In genomic region chr12:15772405-15773018, GRCh38 we compare ENCODE assay signal across 10 cellular contexts. TPM values are rescaled to one million over a fixed set of nuclear protein-coding genes. Genes with fewer than 3 reads are reported as not detected.
DNase-seq lines count a peak whose midpoint lies in the region; FAIRE-seq and TF ChIP-seq lines count a peak whose summit lies in the region.
"Had no signal": no experiment of that assay in that cellular context is flagged by ENCODE, and none has a peak within 500 bp of the region (broad histone marks: within the 10 kb centered on the region; RNA-seq: fewer than 3 reads in every experiment).

No MANE protein-coding gene starts in this region.

- no peak overlapping the region for H3K27ac ChIP-seq in SU-DHL-6 (ENCODE audit: low read depth, low read length)
- no peak overlapping the region for H3K27ac ChIP-seq in kidney (ENCODE audit: low read depth in 2 of 2, low read length in 2 of 2)
- H3K27ac ChIP-seq in substantia nigra (ENCODE audit: low read depth, low read length, poor library complexity, severe bottlenecking), result no peak overlapping the region

- no peaks in the 10 kb centered on the region for H3K9me2 ChIP-seq in SU-DHL-6 (replicated peaks; ENCODE audit: insufficient read depth, low read length)

- FAIRE-seq in kidney (lab: Jason Lieb, UNC) (no peak), H54 (lab: Jason Lieb, UNC) (no peak)

- in situ Hi-C loops in GM13976 (cut with MboI; ENCODE audit: low sequenced_read_pairs, unreplicated experiment), result no loop called here

- H3K36me3 ChIP-seq in SU-DHL-6 (ENCODE audit: low read length), result no peaks in the 10 kb centered on the region
- H3K36me3 ChIP-seq in kidney (ENCODE audit: control insufficient read depth in 1 of 2, insufficient read depth in 2 of 2, low read length in 2 of 2), result no peaks in the 10 kb centered on the region

- H4K20me1 ChIP-seq in SU-DHL-6 (ENCODE audit: low read depth, low read length), result no peaks in the 10 kb centered on the region

- H3K9me3 ChIP-seq in SU-DHL-6 (ENCODE audit: insufficient read depth, low read length) (no peaks in the 10 kb centered on the region), kidney (ENCODE audit: control insufficient read depth in 1 of 2, low read length in 2 of 2) (no peaks in the 10 kb centered on the region)

- TF ChIP-seq CTCF in AG09319 (IDR thresholded peaks at IDR 0.05; ENCODE audit: low read depth, low read length) (peak; percentile 40), GM13976 (IDR thresholded peaks at IDR 0.05; ENCODE audit: borderline replicate concordance, control extremely low read depth, extremely low read depth, insufficient read depth, missing control alignments) (peak; percentile 22), SU-DHL-6 (IDR thresholded peaks at IDR 0.05; ENCODE audit: insufficient read depth, low read length, poor library complexity, severe bottlenecking) (peak; percentile 57), kidney (IDR thresholded peaks at IDR 0.05; ENCODE audit: borderline replicate concordance, extremely low read depth, insufficient read depth) (peak; percentile 14)

- TF ChIP-seq POLR2A in H54 (IDR thresholded peaks at IDR 0.05; ENCODE audit: low read depth, low read length), result no peak

- H3K4me2 ChIP-seq in SU-DHL-6 (ENCODE audit: low read depth, low read length, poor library complexity, severe bottlenecking), result no peak overlapping the region

- no peaks in the 10 kb centered on the region for H3K79me2 ChIP-seq in SU-DHL-6 (ENCODE audit: insufficient read depth, low read length)

- peaks cover 0 to 4% of the 10 kb centered on the region in 2 donors for H3K4me1 ChIP-seq in kidney (ENCODE audit: control insufficient read depth in 1 of 2, insufficient read depth in 1 of 2, low read depth in 1 of 2, low read length in 2 of 2)

- DNase-seq in AG09319 (ENCODE audit: extremely low read depth, low read depth) (no peak), GM13976 (ENCODE audit: low spot score) (no peak), kidney (no peak), H54 (ENCODE audit: insufficient read length, low spot score) (no peak), substantia nigra (lab: John Stamatoyannopoulos, UW) (no peak), cortex of kidney (lab: John Stamatoyannopoulos, UW) (no peak)
- no peak for DNase-seq in activated CD4-positive, alpha-beta T cell treated with anti-CD3 and anti-CD28 coated beads for 4 hours
- DNase-seq: NCI-H2081 treated with DMSO at 0.1 percent for 48 hours had no signal

- no peaks in the 10 kb centered on the region for H3F3A ChIP-seq in SU-DHL-6 (ENCODE audit: insufficient read depth)

- no peaks in the 10 kb centered on the region for H3K27me3 ChIP-seq in SU-DHL-6 (ENCODE audit: low read length)

- H2AFZ ChIP-seq in SU-DHL-6 (ENCODE audit: low read depth, low read length, severe bottlenecking), result no peak overlapping the region

- H3K4me3 ChIP-seq in SU-DHL-6 (ENCODE audit: insufficient read depth, low read length, poor library complexity, severe bottlenecking) (no peak overlapping the region), kidney (ENCODE audit: low read length in 2 of 2) (no peak overlapping the region)
- H3K4me3 ChIP-seq: skin epidermis had no signal

- intact Hi-C loops in kidney (cut with DNase I), result no loop called here

- H3K9ac ChIP-seq in SU-DHL-6 (ENCODE audit: low read length) (no peak overlapping the region), kidney (ENCODE audit: low read length in 2 of 2) (no peak overlapping the region)

RNA-seq across cellular contexts. Expression of gene EPS8, which starts 16.7 kb away (rescaled TPM):
- total RNA-seq in kidney, result 80.3 TPM
- polyA plus RNA-seq in kidney (ENCODE audit: insufficient read depth, low read depth, low replicate concordance), result 33.9 TPM
